23 cellular contexts compared by ENCODE assay signal in the genomic region with DNA sequence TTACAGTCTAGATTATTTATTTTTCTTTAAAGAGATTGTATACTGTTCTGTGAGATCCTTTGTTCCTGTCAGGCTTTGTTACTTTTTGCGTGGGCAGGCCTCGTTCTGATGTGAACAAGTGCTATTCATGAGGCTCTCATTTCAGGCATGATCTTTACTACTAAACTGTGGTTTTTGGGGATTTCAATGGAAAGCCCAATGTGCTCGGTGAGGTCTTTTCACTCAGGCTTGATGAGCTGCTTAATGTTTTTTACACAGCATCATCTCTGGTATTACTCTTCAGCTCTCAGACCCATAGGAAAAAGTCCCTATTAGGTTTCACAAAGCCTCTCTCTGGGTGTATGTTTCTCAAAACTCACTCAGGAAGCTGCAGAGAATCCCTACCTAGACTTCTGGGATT.
A peak's percentile ranks its signal among the peaks of the same experiment; 100 is the strongest.
DNase-seq lines count a peak whose midpoint lies in the region; ATAC-seq, FAIRE-seq and TF ChIP-seq lines count a peak whose summit lies in the region.
"Had no signal": no experiment of that assay in that cellular context is flagged by ENCODE, and none has a peak within 500 bp of the region (broad histone marks: within the 10 kb centered on the region; RNA-seq: fewer than 3 reads in every experiment).

No MANE protein-coding gene starts in this region.

- H3K9ac ChIP-seq in MM.1S (ENCODE audit: low read length), result no peak overlapping the region
- H3K9ac ChIP-seq: KMS-11 had no signal

- H2AFZ ChIP-seq in MM.1S (ENCODE audit: low read length), result no peak overlapping the region

- no peak for TF ChIP-seq CTCF in MM.1S (IDR thresholded peaks at IDR 0.05; ENCODE audit: low read length)

- H3K4me1 ChIP-seq in MM.1S (ENCODE audit: low read length), result no peaks in the 10 kb centered on the region
- H3K4me1 ChIP-seq: heart right ventricle, right atrium auricular region, tibial nerve had no signal

- no peaks in the 10 kb centered on the region for H3K9me3 ChIP-seq in MM.1S (replicated peaks; ENCODE audit: insufficient read depth, low read length)
- H3K9me3 ChIP-seq: right atrium auricular region had no signal

- H3K4me3 ChIP-seq in MM.1S (ENCODE audit: low read length), result no peak overlapping the region
- H3K4me3 ChIP-seq: heart right ventricle, right atrium auricular region, tibial nerve had no signal

- H3F3A ChIP-seq in MM.1S (ENCODE audit: insufficient read depth, low read length), result no peaks in the 10 kb centered on the region

- no peaks in the 10 kb centered on the region for H3K79me2 ChIP-seq in MM.1S (ENCODE audit: low read length)

- no peaks in the 10 kb centered on the region for H4K20me1 ChIP-seq in MM.1S (ENCODE audit: insufficient read depth, low read length)

- H3K9me2 ChIP-seq in MM.1S (replicated peaks; ENCODE audit: insufficient read depth, low read length), result no peaks in the 10 kb centered on the region

- no peaks in the 10 kb centered on the region for H3K27me3 ChIP-seq in MM.1S (replicated peaks; ENCODE audit: insufficient read depth, low read length)
- H3K27me3 ChIP-seq: heart right ventricle, right atrium auricular region, tibial nerve had no signal

- no peaks in the 10 kb centered on the region for H3K36me3 ChIP-seq in MM.1S (replicated peaks; ENCODE audit: insufficient read depth, low read length)
- H3K36me3 ChIP-seq: heart right ventricle, right atrium auricular region, tibial nerve had no signal

- H3K27ac ChIP-seq in MM.1S (ENCODE audit: low read length), result no peak overlapping the region
- H3K27ac ChIP-seq: heart right ventricle, KMS-11, right atrium auricular region, tibial nerve had no signal

- FAIRE-seq in GM19239 (lab: Jason Lieb, UNC), result no peak
- FAIRE-seq: H54, HTR-8/SVneo had no signal

- peak; percentile 55 for ATAC-seq in GM18907 (IDR thresholded peaks at IDR 0.05; ENCODE audit: unreplicated experiment)
- ATAC-seq in HG02798 (IDR thresholded peaks at IDR 0.05; ENCODE audit: poor library complexity, unreplicated experiment), result peak; percentile 71
- peak; percentile 64 for ATAC-seq in HG03439 (IDR thresholded peaks at IDR 0.05; ENCODE audit: unreplicated experiment)
- ATAC-seq: heart right ventricle; left lobe of liver; naive thymus-derived CD8-positive, alpha-beta T cell had no signal

- peak; percentile 22 for DNase-seq in COLO829 (ENCODE audit: low spot score)
- DNase-seq in MM.1S, result no peak
- DNase-seq in activated CD8-positive, alpha-beta memory T cell treated with anti-CD3 and anti-CD28 coated beads, Interleukin-2, amount 50 U/mL, for 48 hours, result no peak
- DNase-seq in GM19239 (ENCODE audit: insufficient read length, low spot score), result no peak
- no peak for DNase-seq in cerebellar nuclear complex (lab: John Stamatoyannopoulos, UW)
- DNase-seq: 8988T; DMS79; heart right ventricle; MV-4-11; naive thymus-derived CD8-positive, alpha-beta T cell; NCI-H1694 treated with DMSO at 0.1 percent for 48 hours; stimulated activated CD4-positive, alpha-beta T cell treated with anti-CD3 and anti-CD28 coated beads, Interleukin-12 subunit alpha, Interleukin-12 subunit beta, amount 100 ng/mL, for 4 hours; stimulated activated CD4-positive, alpha-beta T cell treated with anti-CD3 and anti-CD28 coated beads, Interleukin-4, amount 100 ng/mL, for 4 hours; T-helper 9 cell had no signal

- H3K4me2 ChIP-seq in MM.1S (ENCODE audit: low read depth, low read length), result no peak overlapping the region
- H3K4me2 ChIP-seq: KMS-11 had no signal
